ENCODE assay signal across 9 cellular contexts in genomic region chr9:21812945-21813568, GRCh38. TPM values are rescaled to one million over a fixed set of nuclear protein-coding genes. Genes with fewer than 3 reads are reported as not detected.
A peak's percentile ranks its signal among the peaks of the same experiment; 100 is the strongest.
DNase-seq lines count a peak whose midpoint lies in the region; ATAC-seq and TF ChIP-seq lines count a peak whose summit lies in the region.
"Had no signal": no experiment of that assay in that cellular context is flagged by ENCODE, and none has a peak within 500 bp of the region (broad histone marks: within the 10 kb centered on the region; RNA-seq: fewer than 3 reads in every experiment).

No MANE protein-coding gene starts in this region.

- intact Hi-C loops in lower lobe of right lung (cut with DNase I): loop anchor here (5.0 to 10.0 kb wide), 2 partner anchors 422 to 639 kb away; no protein-coding TSS in a partner anchor

- H3K36me3 ChIP-seq in lower lobe of right lung: peaks cover 55% of the 10 kb centered on the region

- no peak overlapping the region for H3K4me3 ChIP-seq in lower lobe of right lung

- peak overlapping the region; percentile 15 for H3K27ac ChIP-seq in lower lobe of right lung

- peaks cover 19% of the 10 kb centered on the region for H3K4me1 ChIP-seq in lower lobe of right lung

- peak; percentile 41 for DNase-seq in NCI-H1436 (lab: John Stamatoyannopoulos, UW)
- no peak for DNase-seq in NCI-H1436 treated with DMSO at 0.1 percent for 48 hours (lab: John Stamatoyannopoulos, UW)
- DNase-seq in NCI-H2107 (lab: John Stamatoyannopoulos, UW): peak; percentile 34
- DNase-seq in activated CD4-positive, alpha-beta T cell treated with anti-CD3 and anti-CD28 coated beads for 24 hours (ENCODE audit: low read depth in 2 of 2): peak; percentile 32 to 43
- peak; percentile 47 to 84 for DNase-seq in dermis microvascular lymphatic vessel endothelial cell (ENCODE audit: low read depth in 2 of 2)
- peak; percentile 78 for DNase-seq in lower lobe of right lung
- DNase-seq in stimulated activated CD8-positive, alpha-beta memory T cell treated with anti-CD3 and anti-CD28 coated beads, Interleukin-15, amount 100 ng/mL, for 1 hour (ENCODE audit: low read depth): peak; percentile 44

- ATAC-seq in HG02759 (IDR thresholded peaks at IDR 0.05; ENCODE audit: unreplicated experiment) (peak; percentile 63), lower lobe of right lung (peak; percentile 90 to 92)

- H3K27me3 ChIP-seq in lower lobe of right lung (ENCODE audit: low read depth): no peaks in the 10 kb centered on the region

- H3K9me3 ChIP-seq in lower lobe of right lung: no peaks in the 10 kb centered on the region

- peak; percentile 92 for TF ChIP-seq CTCF in lower lobe of right lung (IDR thresholded peaks at IDR 0.05)

RNA-seq across cellular contexts. Expression of gene MTAP, which starts 10.6 kb away (rescaled TPM):
- total RNA-seq in dermis microvascular lymphatic vessel endothelial cell (14.8 and 16.7 TPM in 2 replicates), lower lobe of right lung (35.2 TPM)
- total RNA-seq: Daoy had no signal
